ENCODE assay signal across 13 cellular contexts in the genomic region with DNA sequence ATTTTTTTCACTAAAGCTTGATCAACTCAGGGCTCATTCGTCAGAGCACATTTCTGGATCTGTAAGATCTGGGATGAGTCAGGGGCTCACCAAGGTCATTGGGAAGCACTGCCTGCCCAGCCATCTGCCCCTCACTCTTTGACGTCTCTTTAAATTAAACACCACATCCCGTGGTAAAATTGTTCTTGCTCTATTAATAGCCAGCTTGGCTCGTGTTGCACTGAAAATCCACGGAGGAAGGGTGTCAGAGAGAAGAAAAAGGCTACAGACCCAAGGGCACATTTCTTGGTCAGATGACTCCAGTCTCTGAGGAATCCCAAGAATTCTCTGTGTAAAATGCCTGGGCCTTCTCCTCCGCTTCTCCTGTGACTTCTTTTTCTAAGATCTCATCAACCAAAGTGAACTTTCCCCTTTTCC. TPM values are rescaled to one million over a fixed set of nuclear protein-coding genes. Genes with fewer than 3 reads are reported as not detected.
DNase-seq lines count a peak whose midpoint lies in the region; ATAC-seq and TF ChIP-seq lines count a peak whose summit lies in the region.
"Had no signal": no experiment of that assay in that cellular context is flagged by ENCODE, and none has a peak within 500 bp of the region (broad histone marks: within the 10 kb centered on the region; RNA-seq: fewer than 3 reads in every experiment).

No MANE protein-coding gene starts in this region.

- H3K4me3 ChIP-seq in SK-N-SH (ENCODE audit: low read depth in 2 of 2, low read length in 1 of 2): no peak overlapping the region
- no peak overlapping the region for H3K4me3 ChIP-seq in CD4-positive, alpha-beta memory T cell (ENCODE audit: low read length in 2 of 2)

- no peaks in the 10 kb centered on the region for H3F3A ChIP-seq in SK-N-SH (replicated peaks; ENCODE audit: insufficient read depth)

- intact Hi-C loops in CD4-positive, alpha-beta memory T cell (cut with micrococcal nuclease): no loop called here

- no peak overlapping the region for H3K4me2 ChIP-seq in SK-N-SH

- no peaks in the 10 kb centered on the region for H3K27me3 ChIP-seq in SK-N-SH (ENCODE audit: insufficient read depth)
- H3K27me3 ChIP-seq in CD4-positive, alpha-beta memory T cell (ENCODE audit: insufficient read depth, low read length): no peaks in the 10 kb centered on the region

- TF ChIP-seq CTCF in SK-N-SH (IDR thresholded peaks at IDR 0.05): no peak

- ATAC-seq in GM21619 (IDR thresholded peaks at IDR 0.05; ENCODE audit: unreplicated experiment): no peak
- ATAC-seq: activated CD4-positive, CD25-positive, alpha-beta regulatory T cell treated with anti-CD3 and anti-CD28 coated beads, Interleukin-2, amount 50 U/mL, for 24 hours; activated naive CD4-positive, alpha-beta T cell treated with anti-CD3 and anti-CD28 coated beads, Interleukin-2, amount 50 U/mL, for 72 hours had no signal

- peaks cover 0 to 2% (median 0%) of the 10 kb centered on the region in 4 donors for H3K4me1 Mint-ChIP-seq in CD4-positive, alpha-beta memory T cell

- H3K27me3 Mint-ChIP-seq in CD4-positive, alpha-beta memory T cell: peaks cover 0 to 1% of the 10 kb centered on the region in 2 donors

- H4K20me1 ChIP-seq in SK-N-SH (ENCODE audit: insufficient read depth): no peaks in the 10 kb centered on the region

- H3K9me3 Mint-ChIP-seq in CD4-positive, alpha-beta memory T cell: peaks cover 0 to 2% (median 0%) of the 10 kb centered on the region in 8 donors
- H3K9me3 Mint-ChIP-seq: activated naive CD4-positive, alpha-beta T cell treated with anti-CD3 and anti-CD28 coated beads, Interleukin-2, amount 50 U/mL, for 72 hours had no signal

- 0 out of 4 replicates have a peak, but pooled peaks of 1 of the 2 experiments have one; percentile 6 for TF ChIP-seq EP300 in SK-N-SH (IDR thresholded peaks at IDR 0.05; ENCODE audit: borderline replicate concordance in 1 of 2, low read depth in 1 of 2, low read length in 1 of 2)

- no peak overlapping the region for H3K9ac ChIP-seq in SK-N-SH

- 23% methylated on average over 6 of the region's 6 CpGs for WGBS in SK-N-SH (ENCODE audit: low lambda C conversion rate)

- H3K9me3 ChIP-seq in SK-N-SH: no peaks in the 10 kb centered on the region
- no peaks in the 10 kb centered on the region for H3K9me3 ChIP-seq in CD4-positive, alpha-beta memory T cell (ENCODE audit: control insufficient read depth in 1 of 2, low read length in 2 of 2)

- no peaks in the 10 kb centered on the region for H3K79me2 ChIP-seq in SK-N-SH (ENCODE audit: insufficient read depth)

- TF ChIP-seq RAD21 in SK-N-SH (IDR thresholded peaks at IDR 0.05; ENCODE audit: low read length): no peak

- H3K4me3 Mint-ChIP-seq in CD4-positive, alpha-beta memory T cell: no peak overlapping the region

- H3K36me3 ChIP-seq in SK-N-SH (replicated peaks in 1 of 2; ENCODE audit: control insufficient read depth in 1 of 2, insufficient read depth in 2 of 2, low read length in 1 of 2): no peaks in the 10 kb centered on the region
- no peaks in the 10 kb centered on the region for H3K36me3 ChIP-seq in CD4-positive, alpha-beta memory T cell (ENCODE audit: insufficient read depth, low read length)

- H3K36me3 Mint-ChIP-seq in CD4-positive, alpha-beta memory T cell: no peaks in the 10 kb centered on the region
- H3K36me3 Mint-ChIP-seq: activated naive CD4-positive, alpha-beta T cell treated with anti-CD3 and anti-CD28 coated beads, Interleukin-2, amount 50 U/mL, for 72 hours had no signal

- H3K27ac Mint-ChIP-seq in CD4-positive, alpha-beta memory T cell: no peak overlapping the region
- H3K27ac Mint-ChIP-seq: activated naive CD4-positive, alpha-beta T cell treated with anti-CD3 and anti-CD28 coated beads, Interleukin-2, amount 50 U/mL, for 72 hours had no signal

- POLR2A ChIA-PET in SK-N-SH (lab: Yijun Ruan, JAX): no interaction called here
- POLR2A ChIA-PET in CD4-positive, alpha-beta memory T cell (lab: Charles Lee; ENCODE audit: partially characterized antibody): no interaction called here

- H3K27ac ChIP-seq in SK-N-SH (ENCODE audit: low read depth in 2 of 2, low read length in 1 of 2): peak overlapping the region in 1 of 2 experiments; percentile 5; a peak in 1 of 4 replicates
- no peak overlapping the region for H3K27ac ChIP-seq in CD4-positive, alpha-beta memory T cell (ENCODE audit: low read depth, low read length)

- no peaks in the 10 kb centered on the region for H3K9me2 ChIP-seq in SK-N-SH

- CTCF ChIA-PET in SK-N-SH (lab: Yijun Ruan, JAX): no interaction called here
- CTCF ChIA-PET in CD4-positive, alpha-beta memory T cell (lab: Charles Lee; ENCODE audit: partially characterized antibody): no interaction called here

- peak overlapping the region; percentile 72; the same call in 1 of the 2 replicates for H2AFZ ChIP-seq in SK-N-SH (ENCODE audit: low read depth)

- H3K4me1 ChIP-seq in SK-N-SH (ENCODE audit: control insufficient read depth in 1 of 2, insufficient read depth in 2 of 2, low read depth in 1 of 2, low read length in 1 of 2): peaks cover 4 to 9% of the 10 kb centered on the region in 2 experiments; a peak in 2 of 4 replicates
- no peaks in the 10 kb centered on the region for H3K4me1 ChIP-seq in CD4-positive, alpha-beta memory T cell (ENCODE audit: insufficient read depth, low read length)

- peak; percentile 22 for DNase-seq in Daoy (ENCODE audit: low read depth)
- DNase-seq in SK-N-SH: no peak
- DNase-seq in foreskin melanocyte: peak; percentile 86
- peak; percentile 73 for DNase-seq in renal cortical epithelial cell (ENCODE audit: low read depth)
- DNase-seq in NCI-H2196 (lab: John Stamatoyannopoulos, UW; ENCODE audit: unreplicated experiment): no peak
- DNase-seq in activated effector memory CD4-positive, alpha-beta T cell treated with anti-CD3 and anti-CD28 coated beads, Interleukin-2, amount 50 U/mL, for 16 hours: no peak
- DNase-seq in CD4-positive, alpha-beta memory T cell: no peak
- DNase-seq: erythroblast, midbrain, NCI-H146 had no signal

TF ChIP-seq in SK-N-SH, 30 proteins besides CTCF, POLR2A, EP300 and RAD21:
- TF ChIP-seq EZH2phosphoT487 (IDR thresholded peaks at IDR 0.05; ENCODE audit: borderline replicate concordance, low read depth) (no peak), FOSL2 (IDR thresholded peaks at IDR 0.05; ENCODE audit: borderline replicate concordance, low read depth) (0 out of 2 replicates have a peak, but pooled peaks have one; percentile 39), RCOR1 (IDR thresholded peaks at IDR 0.05; ENCODE audit: low read length) (no peak), NFIC (IDR thresholded peaks at IDR 0.05; ENCODE audit: borderline replicate concordance) (peak; percentile 21; the same call in 1 of the 2 replicates), JUND (IDR thresholded peaks at IDR 0.05) (peak; percentile 9; the same call in 1 of the 2 replicates), RXRA (IDR thresholded peaks at IDR 0.05; ENCODE audit: borderline replicate concordance, low read depth) (0 out of 2 replicates have a peak, but pooled peaks have one; percentile 6), TCF12 (IDR thresholded peaks at IDR 0.05) (peak; percentile 34; the same call in 1 of the 2 replicates), TEAD4 (IDR thresholded peaks at IDR 0.05; ENCODE audit: borderline replicate concordance, insufficient read depth) (peak; percentile 77)
- TF ChIP-seq, protein P1, sequence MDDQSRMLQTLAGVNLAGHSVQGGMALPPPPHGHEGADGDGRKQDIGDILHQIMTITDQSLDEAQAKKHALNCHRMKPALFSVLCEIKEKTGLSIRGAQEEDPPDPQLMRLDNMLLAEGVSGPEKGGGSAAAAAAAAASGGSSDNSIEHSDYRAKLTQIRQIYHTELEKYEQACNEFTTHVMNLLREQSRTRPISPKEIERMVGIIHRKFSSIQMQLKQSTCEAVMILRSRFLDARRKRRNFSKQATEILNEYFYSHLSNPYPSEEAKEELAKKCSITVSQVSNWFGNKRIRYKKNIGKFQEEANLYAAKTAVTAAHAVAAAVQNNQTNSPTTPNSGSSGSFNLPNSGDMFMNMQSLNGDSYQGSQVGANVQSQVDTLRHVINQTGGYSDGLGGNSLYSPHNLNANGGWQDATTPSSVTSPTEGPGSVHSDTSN (IDR thresholded peaks at IDR 0.05): peak; percentile 51

RNA-seq across cellular contexts. Expression of a gene that starts 45.7 kb away (rescaled TPM):
- 16.2 and 16.4 TPM in 2 replicates for total RNA-seq in Daoy (2014; rRNA removed; shearing (Covaris generic))
- polyA plus RNA-seq in SK-N-SH (2012; rRNA removed): 28.1 and 32.3 TPM in 2 replicates
- polyA plus RNA-seq in SK-N-SH (2012; cell fraction: cytosol; rRNA removed): 27.5 and 28.7 TPM in 2 replicates
- polyA plus RNA-seq in SK-N-SH (2012; cell fraction: nucleus; rRNA removed): 20.7 and 21.7 TPM in 2 replicates
- 27.1 and 30.3 TPM in 2 replicates for total RNA-seq in renal cortical epithelial cell
- 10 to 100 TPM; 10.8 to 12.5 TPM for total RNA-seq in CD4-positive, alpha-beta memory T cell
- 10 to 100 TPM; 10.6 to 13.1 TPM for polyA plus RNA-seq in CD4-positive, alpha-beta memory T cell

Comparison
In these comparisons a context has a peak if more than half of its experiments do, and no peak if none do; other contexts are left out.
1. DNase-seq: peak in Daoy (single experiment), foreskin melanocyte (single experiment) and renal cortical epithelial cell (single experiment); none in SK-N-SH (single experiment), NCI-H2196 (single experiment), activated effector memory CD4-positive, alpha-beta T cell treated with anti-CD3 and anti-CD28 coated beads, Interleukin-2, amount 50 U/mL, for 16 hours (single experiment) and CD4-positive, alpha-beta memory T cell (0 of 5).